In the genomic region with DNA sequence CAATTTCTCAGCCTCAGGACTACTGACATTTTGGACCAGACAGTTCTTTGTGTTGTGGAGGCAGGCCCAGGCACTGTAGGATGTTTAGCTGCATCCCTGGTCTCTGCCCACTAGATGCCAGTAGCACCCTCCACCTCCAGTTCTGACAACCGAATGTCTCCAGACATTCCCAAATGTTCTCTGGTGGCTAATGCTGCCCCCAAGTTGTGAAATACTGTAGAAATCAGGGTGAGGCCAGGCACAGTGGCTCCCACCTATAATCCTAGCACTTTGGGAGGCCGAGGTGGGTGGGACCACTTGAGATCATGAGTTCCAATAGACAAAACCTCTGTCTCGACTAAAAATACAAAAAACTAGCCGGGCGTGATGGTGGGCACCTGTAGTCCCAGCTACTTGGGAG, we compare ENCODE assay signal across 8 cellular contexts. TPM values are rescaled to one million over a fixed set of nuclear protein-coding genes. Genes with fewer than 3 reads are reported as not detected.
DNase-seq lines count a peak whose midpoint lies in the region; ATAC-seq and TF ChIP-seq lines count a peak whose summit lies in the region.

No MANE protein-coding gene starts in this region.

- TF ChIP-seq CTCF in DND-41 (IDR thresholded peaks at IDR 0.05; ENCODE audit: borderline replicate concordance, extremely low read depth, low read length, poor library complexity, severe bottlenecking) (peak; percentile 64), lower lobe of right lung (IDR thresholded peaks at IDR 0.05) (peak; percentile 37), colonic mucosa (IDR thresholded peaks at IDR 0.05) (no peak), thyroid gland (IDR thresholded peaks at IDR 0.05) (peak in 3 of 6 experiments; percentile 26 to 29 (median 26))

- H3K4me1 ChIP-seq in DND-41 (ENCODE audit: insufficient read depth, low read length) (peaks cover 48% of the 10 kb centered on the region), lower lobe of right lung (peaks cover 45% of the 10 kb centered on the region), colonic mucosa (peaks cover 7% of the 10 kb centered on the region), thyroid gland (peaks cover 10 to 12% of the 10 kb centered on the region in 2 donors)

- TF ChIP-seq POLR2A in thyroid gland (IDR thresholded peaks at IDR 0.05) = no peak

- peaks cover 92% of the 10 kb centered on the region for H3K79me2 ChIP-seq in DND-41 (ENCODE audit: insufficient read depth, low read length)

- H3K27ac ChIP-seq in DND-41 (ENCODE audit: low read length) = no peak overlapping the region
- H3K27ac ChIP-seq in lower lobe of right lung = no peak overlapping the region
- H3K27ac ChIP-seq in colonic mucosa = no peak overlapping the region
- H3K27ac ChIP-seq in thyroid gland = no peak overlapping the region

- ATAC-seq in DND-41 (ENCODE audit: insufficient read depth, low read depth) (peak; percentile 56), lower lobe of right lung (peak; percentile 41 to 49)

- peaks cover 93% of the 10 kb centered on the region for H4K20me1 ChIP-seq in DND-41 (ENCODE audit: insufficient read depth, low read length)

- no peak overlapping the region for H2AFZ ChIP-seq in DND-41 (ENCODE audit: low read depth, low read length)

- DNase-seq in DND-41 (peak; percentile 31), NCI-H460 (ENCODE audit: extremely low read depth, low read depth) (peak; percentile 51), cerebellar cortex (ENCODE audit: low spot score) (peak; percentile 70), lower lobe of right lung (no peak), NCI-H2107 (lab: John Stamatoyannopoulos, UW) (no peak), colonic mucosa (no peak), iPS-NIHi7 (ENCODE audit: extremely low spot score) (no peak), thyroid gland (no peak)

- no peak overlapping the region for H3K9ac ChIP-seq in DND-41 (ENCODE audit: low read depth, low read length)
- no peak overlapping the region for H3K9ac ChIP-seq in colonic mucosa (ENCODE audit: low read depth in 2 of 2, low read length in 2 of 2)

- H3K4me2 ChIP-seq in DND-41 (ENCODE audit: insufficient read depth, low read length) = no peak overlapping the region

- H3K4me3 ChIP-seq in DND-41 (ENCODE audit: low read depth in 1 of 2, low read length in 2 of 2) (no peak overlapping the region), lower lobe of right lung (no peak overlapping the region), colonic mucosa (no peak overlapping the region), thyroid gland (replicated peaks in 1 of 3) (no peak overlapping the region)

- H3K27me3 ChIP-seq in DND-41 (ENCODE audit: insufficient read depth, low read length, poor library complexity) = no peaks in the 10 kb centered on the region
- no peaks in the 10 kb centered on the region for H3K27me3 ChIP-seq in lower lobe of right lung (ENCODE audit: low read depth)
- H3K27me3 ChIP-seq in colonic mucosa = no peaks in the 10 kb centered on the region
- H3K27me3 ChIP-seq in thyroid gland = no peaks in the 10 kb centered on the region

- H3K36me3 ChIP-seq in DND-41 (ENCODE audit: insufficient read depth, low read length) (peaks cover 99% of the 10 kb centered on the region), lower lobe of right lung (peaks cover 90% of the 10 kb centered on the region), colonic mucosa (peaks cover 58% of the 10 kb centered on the region), thyroid gland (peaks cover 62 to 74% of the 10 kb centered on the region in 2 donors)

- intact Hi-C loops in lower lobe of right lung (cut with DNase I) = no loop called here
- intact Hi-C loops in colonic mucosa (cut with DNase I) = no loop called here
- intact Hi-C loops in thyroid gland (cut with DNase I) = no loop called here

- no peaks in the 10 kb centered on the region for H3K9me3 ChIP-seq in DND-41 (ENCODE audit: insufficient read depth, low read length, severe bottlenecking)
- H3K9me3 ChIP-seq in lower lobe of right lung = no peaks in the 10 kb centered on the region
- no peaks in the 10 kb centered on the region for H3K9me3 ChIP-seq in colonic mucosa
- no peaks in the 10 kb centered on the region for H3K9me3 ChIP-seq in thyroid gland

- 61 to 67% methylated on average over 5 of the region's 5 CpGs for WGBS in thyroid gland, 2 donors

RNA-seq across cellular contexts. Expression of a gene that starts 18.2 kb away (rescaled TPM):
- total RNA-seq in NCI-H460 (2014; rRNA removed; shearing (Covaris generic)) = 225 and 256 TPM in 2 replicates
- polyA plus RNA-seq in NCI-H460 (2014; cell fraction: nucleus; rRNA removed) = 257 and 342 TPM in 2 replicates
- total RNA-seq in lower lobe of right lung (173 TPM), colonic mucosa (100 to 1,000 TPM; 250 to 394 TPM), thyroid gland (100 to 1,000 TPM; 148 to 158 (median 155) TPM)

RNA-seq across cellular contexts. Expression of a gene that starts 19.4 kb away (rescaled TPM):
- total RNA-seq in NCI-H460 (2014; rRNA removed; shearing (Covaris generic)) = 0.50 and 1.8 TPM in 2 replicates
- not detected in 2 replicates for polyA plus RNA-seq in NCI-H460 (2014; cell fraction: nucleus; rRNA removed)
- total RNA-seq in lower lobe of right lung (not detected), colonic mucosa (under 1 TPM in 1 of 2 donors, not detected in 1; 0.98 TPM), thyroid gland (not detected)

RNA-seq across cellular contexts. Expression of a gene that starts 46.1 kb away (rescaled TPM):
- total RNA-seq in NCI-H460 (2014; rRNA removed; shearing (Covaris generic)) = 2.4 and 5.4 TPM in 2 replicates
- 0.26 and 4.0 TPM in 2 replicates for polyA plus RNA-seq in NCI-H460 (2014; cell fraction: nucleus; rRNA removed)
- total RNA-seq in lower lobe of right lung = 5.0 TPM
- total RNA-seq in colonic mucosa = 1 to 10 TPM; 2.8 to 4.5 TPM
- total RNA-seq in thyroid gland = 10 to 100 TPM; 11.9 to 21.7 (median 19.9) TPM

Comparison
In these comparisons a context has a peak if more than half of its experiments do, and no peak if none do; other contexts are left out.
1. DNase-seq: peak in DND-41 (single experiment), NCI-H460 (single experiment) and cerebellar cortex (single experiment); none in lower lobe of right lung (single experiment), NCI-H2107 (single experiment), colonic mucosa (single experiment), iPS-NIHi7 (single experiment) and thyroid gland (0 of 2).